In genomic region chr2:98917031-98917459, GRCh38 we compare ENCODE assay signal across 14 cellular contexts. TPM values are rescaled to one million over a fixed set of nuclear protein-coding genes. Genes with fewer than 3 reads are reported as not detected.
DNase-seq lines count a peak whose midpoint lies in the region; ATAC-seq, FAIRE-seq and TF ChIP-seq lines count a peak whose summit lies in the region.
"Had no signal": no experiment of that assay in that cellular context is flagged by ENCODE, and none has a peak within 500 bp of the region (broad histone marks: within the 10 kb centered on the region; RNA-seq: fewer than 3 reads in every experiment).

No MANE protein-coding gene starts in this region.

- TF ChIP-seq POLR2A in H54 (IDR thresholded peaks at IDR 0.05; ENCODE audit: low read depth, low read length) (no peak), ovary (IDR thresholded peaks at IDR 0.05) (no peak)

- no peak for TF ChIP-seq EP300 in ovary (IDR thresholded peaks at IDR 0.05)

- H3K4me3 ChIP-seq in hepatocyte (no peak overlapping the region), ovary (no peak overlapping the region)
- H3K4me3 ChIP-seq: BLaER1, GM12878 had no signal

- DNase-seq in A172 (ENCODE audit: low spot score) (peak; percentile 95), H54 (ENCODE audit: insufficient read length, low spot score) (peak; percentile 73), astrocyte of the hippocampus (ENCODE audit: low read depth, low spot score) (peak; percentile 88), hepatocyte (ENCODE audit: low spot score) (peak; percentile 36), NCI-H82 treated with DMSO at 0.1 percent for 48 hours (lab: John Stamatoyannopoulos, UW; ENCODE audit: unreplicated experiment) (no peak), ovary (no peak)
- DNase-seq: KG1, NCI-H524 had no signal

- peak; percentile 48 for FAIRE-seq in H54 (lab: Jason Lieb, UNC)
- FAIRE-seq: GM12878, islet of Langerhans had no signal

- no peak overlapping the region for H2AFZ ChIP-seq in hepatocyte
- H2AFZ ChIP-seq: parathyroid adenoma had no signal

- TF ChIP-seq CTCF in hepatocyte (IDR thresholded peaks at IDR 0.05; ENCODE audit: poor library complexity) (no peak), ovary (IDR thresholded peaks at IDR 0.05) (no peak)

- H3K9me3 ChIP-seq in hepatocyte (ENCODE audit: low read depth) (no peaks in the 10 kb centered on the region), ovary (no peaks in the 10 kb centered on the region)
- H3K9me3 ChIP-seq: BLaER1 had no signal

- H3K9me2 ChIP-seq in hepatocyte (replicated peaks; ENCODE audit: insufficient read depth), result no peaks in the 10 kb centered on the region

- no peaks in the 10 kb centered on the region for H3K27me3 ChIP-seq in hepatocyte
- no peaks in the 10 kb centered on the region for H3K27me3 ChIP-seq in ovary
- H3K27me3 ChIP-seq: BLaER1 had no signal

- H3K4me2 ChIP-seq in hepatocyte, result no peak overlapping the region
- H3K4me2 ChIP-seq: BLaER1 had no signal

- ATAC-seq in HG03442 (IDR thresholded peaks at IDR 0.05; ENCODE audit: unreplicated experiment), result no peak
- ATAC-seq in HG03565 (IDR thresholded peaks at IDR 0.05; ENCODE audit: unreplicated experiment), result no peak
- ATAC-seq: GM12878 had no signal

- no peaks in the 10 kb centered on the region for H3K36me3 ChIP-seq in hepatocyte (replicated peaks; ENCODE audit: insufficient read depth, low read depth)
- H3K36me3 ChIP-seq in ovary, result no peaks in the 10 kb centered on the region
- H3K36me3 ChIP-seq: BLaER1 had no signal

- H3K79me2 ChIP-seq in hepatocyte, result no peaks in the 10 kb centered on the region
- H3K79me2 ChIP-seq: parathyroid adenoma had no signal

- 58% methylated on average over 4 of the region's 4 CpGs for WGBS in hepatocyte (ENCODE audit: low lambda C conversion rate, missing lambda C conversion rate)
- WGBS in ovary, 3 donors, result 7 to 13% (median 13%) methylated on average over 4 of the region's 4 CpGs

- no peak overlapping the region for H3K27ac ChIP-seq in hepatocyte
- H3K27ac ChIP-seq in ovary, result no peak overlapping the region
- H3K27ac ChIP-seq: BLaER1, parathyroid adenoma had no signal

- H4K20me1 ChIP-seq in hepatocyte (ENCODE audit: insufficient read depth, poor library complexity, severe bottlenecking), result no peaks in the 10 kb centered on the region
- H4K20me1 ChIP-seq: BLaER1 had no signal

- H3K4me1 ChIP-seq in hepatocyte (ENCODE audit: insufficient read depth) (no peaks in the 10 kb centered on the region), ovary (ENCODE audit: insufficient read depth) (peaks cover 3% of the 10 kb centered on the region)
- H3K4me1 ChIP-seq: parathyroid adenoma had no signal

- intact Hi-C loops in ovary (cut with DNase I), result no loop called here

RNA-seq across cellular contexts. Expression of gene CRACDL, which starts 19.0 kb away (rescaled TPM):
- total RNA-seq in A172 (2014; rRNA removed; shearing (Covaris generic)), result 0.79 and 3.1 TPM in 2 replicates
- total RNA-seq in hepatocyte (0.40 and 0.47 TPM in 2 replicates), ovary (10 to 100 TPM in 1 of 7 donors, 1 to 10 TPM in 6; 1.2 to 22.4 (median 2.9) TPM)
- polyA plus RNA-seq in hepatocyte (1.4 TPM in 1 of 2 replicates, not detected in the other), ovary (1 to 10 TPM; 1.7 to 2.2 TPM)

Comparison
In these comparisons a context has a peak if more than half of its experiments do, and no peak if none do; other contexts are left out.
1. DNase-seq: peak in A172 (single experiment), H54 (single experiment), astrocyte of the hippocampus (single experiment) and hepatocyte (single experiment); none in NCI-H82 treated with DMSO at 0.1 percent for 48 hours (single experiment) and ovary (0 of 5).